2 cellular contexts compared by ENCODE assay signal in genomic region chr11:14310696-14311095, GRCh38.
TF ChIP-seq lines count a peak whose summit lies in the region.

No MANE protein-coding gene starts in this region.

TF ChIP-seq in IMR-90, 13 proteins besides CTCF, POLR2A, EP300 and RAD21:
- no peak for TF ChIP-seq CEBPB (IDR thresholded peaks at IDR 0.05; ENCODE audit: low read depth, low read length)
- TF ChIP-seq CHD1 (IDR thresholded peaks at IDR 0.05; ENCODE audit: low read depth, low read length) = no peak
- TF ChIP-seq MAZ (IDR thresholded peaks at IDR 0.05; ENCODE audit: borderline replicate concordance, low read depth, low read length) = no peak
- TF ChIP-seq SMC3 (IDR thresholded peaks at IDR 0.05; ENCODE audit: low read depth, low read length) = no peak
- TF ChIP-seq MXI1 (IDR thresholded peaks at IDR 0.05; ENCODE audit: borderline replicate concordance, low read depth, low read length) = no peak
- TF ChIP-seq ELK1 (IDR thresholded peaks at IDR 0.05; ENCODE audit: borderline replicate concordance, low read depth, low read length) = no peak
- no peak for TF ChIP-seq BHLHE40 (IDR thresholded peaks at IDR 0.05; ENCODE audit: low read depth, low read length)
- TF ChIP-seq MAFK (IDR thresholded peaks at IDR 0.05; ENCODE audit: low read depth, low read length) = no peak
- no peak for TF ChIP-seq FOS (IDR thresholded peaks at IDR 0.05; ENCODE audit: low read depth, low read length)

TF ChIP-seq in endothelial cell of umbilical vein, 7 proteins besides CTCF, POLR2A, EP300 and RAD21:
- TF ChIP-seq FOS (IDR thresholded peaks at IDR 0.05; ENCODE audit: borderline replicate concordance, insufficient read depth, low read length) (no peak), MAX (IDR thresholded peaks at IDR 0.05; ENCODE audit: insufficient read depth, insufficient read length) (no peak), MYC (IDR thresholded peaks at IDR 0.05; ENCODE audit: low read depth, low read length) (no peak), GATA2 (IDR thresholded peaks at IDR 0.05; ENCODE audit: insufficient read depth, insufficient read length, low read depth, low read length) (no peak), EZH2 (IDR thresholded peaks at IDR 0.05; ENCODE audit: borderline replicate concordance, low read depth, low read length, severe bottlenecking) (no peak), JUN (IDR thresholded peaks at IDR 0.05; ENCODE audit: borderline replicate concordance, insufficient read depth, insufficient read length, low read depth) (no peak), POLR2AphosphoS5 (IDR thresholded peaks at IDR 0.05; ENCODE audit: insufficient read depth, low read depth, low read length) (no peak)
TF ChIP-seq in endothelial cell of umbilical vein: peak in this region for 0.
